Comparison of ENCODE assay signal across 8 cellular contexts in the genomic region with DNA sequence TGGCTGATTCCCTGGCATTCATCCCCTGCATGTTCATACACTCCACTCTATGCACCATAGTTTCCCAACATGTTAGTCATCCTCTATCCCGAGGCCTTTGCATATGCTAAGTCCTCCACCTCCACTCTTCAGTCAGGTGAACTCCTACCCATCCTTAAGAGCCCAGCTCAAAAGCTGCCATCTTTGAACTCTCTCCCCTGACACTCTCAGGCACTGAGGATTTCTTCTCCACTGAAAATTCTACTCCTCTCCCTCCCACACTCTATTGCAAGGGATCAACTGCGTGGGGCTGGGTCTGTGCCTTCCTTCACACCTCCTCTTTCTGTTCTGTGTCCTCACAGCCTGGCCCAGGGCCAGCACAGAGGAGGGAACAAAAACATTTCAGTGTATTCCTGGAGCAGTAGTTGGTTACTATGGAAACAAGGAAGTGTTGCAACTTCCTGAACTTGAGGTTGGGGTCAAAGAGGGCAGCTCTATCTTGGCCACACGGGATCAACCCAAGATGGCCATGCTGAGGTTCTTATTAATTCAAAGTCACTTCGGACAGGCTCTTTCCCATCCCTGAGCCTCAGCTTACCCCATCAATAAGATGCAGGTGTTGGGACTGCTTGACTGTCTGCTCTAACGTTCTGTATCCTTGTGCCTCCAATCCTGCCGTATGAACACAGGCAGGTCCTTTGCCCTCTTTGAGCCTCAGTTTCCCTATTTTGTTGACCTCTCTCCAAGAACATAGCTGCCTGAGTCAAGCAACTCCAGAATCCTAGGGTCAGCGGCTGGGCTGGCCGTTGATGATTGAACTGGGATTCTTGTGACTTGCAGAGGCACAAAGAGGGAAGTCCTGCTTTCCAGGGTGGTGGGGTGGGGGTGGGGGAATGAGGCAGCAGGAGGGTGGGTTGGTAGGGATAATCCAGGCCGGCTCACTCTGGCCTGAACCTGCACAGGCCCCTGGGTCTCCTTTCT. TPM values are rescaled to one million over a fixed set of nuclear protein-coding genes. Genes with fewer than 3 reads are reported as not detected.
A peak's percentile ranks its signal among the peaks of the same experiment; 100 is the strongest.
DNase-seq lines count a peak whose midpoint lies in the region; ATAC-seq, FAIRE-seq and TF ChIP-seq lines count a peak whose summit lies in the region.

No MANE protein-coding gene starts in this region.

- no peak for TF ChIP-seq CTCF in heart right ventricle (IDR thresholded peaks at IDR 0.05)

- H3K27ac ChIP-seq in adipose tissue (ENCODE audit: low read depth, low read length) (peak overlapping the region; percentile 74), heart right ventricle (peak overlapping the region; percentile 48 to 89 (median 73))

- no peak for FAIRE-seq in HTR-8/SVneo (lab: Jason Lieb, UNC)

- DNase-seq in GM04503 (ENCODE audit: low read depth) = peak; percentile 84
- DNase-seq in M059J (ENCODE audit: low read depth) = peak; percentile 98
- peak; percentile 93 to 94 for DNase-seq in heart right ventricle
- DNase-seq in pulmonary artery endothelial cell (ENCODE audit: low read depth, low spot score) = peak; percentile 94
- DNase-seq in cerebellar nuclear complex (lab: John Stamatoyannopoulos, UW) = no peak
- no peak for DNase-seq in HTR-8/SVneo (ENCODE audit: insufficient read length, low spot score)

- H3K27me3 ChIP-seq in heart right ventricle = no peaks in the 10 kb centered on the region

- peak; percentile 45 to 86 (median 74) for ATAC-seq in heart right ventricle
- no peak for ATAC-seq in HG03039 (IDR thresholded peaks at IDR 0.05; ENCODE audit: unreplicated experiment)

- peaks cover 0 to 7% (median 0%) of the 10 kb centered on the region in 9 donors for H3K36me3 ChIP-seq in heart right ventricle

- no peaks in the 10 kb centered on the region for H3K9me3 ChIP-seq in heart right ventricle

- H3K4me1 ChIP-seq in heart right ventricle = peaks cover 77 to 100% (median 99%) of the 10 kb centered on the region in 9 donors

- peak overlapping the region in 1 of 10 donors; percentile 16 for H3K4me3 ChIP-seq in heart right ventricle

- WGBS in adipose tissue, 3 donors = 16 to 40% (median 22%) methylated on average over 9 of the region's 9 CpGs
- 22 to 23% methylated on average over 9 of the region's 9 CpGs for WGBS in heart right ventricle, 2 donors

- intact Hi-C loops in heart right ventricle (cut with DNase I) = loop anchor here in 2 of 10 donors (5.0 kb wide), 2 partner anchors 53 to 58 kb away; no protein-coding TSS in a partner anchor

RNA-seq across cellular contexts. Expression of gene ZMIZ1, which starts 15.5 kb away (rescaled TPM):
- 21.9 and 47.2 TPM in 2 replicates for total RNA-seq in M059J (2014; rRNA removed; shearing (Covaris generic))
- polyA plus RNA-seq in adipose tissue (10 to 100 TPM; 17.4 to 37.1 (median 26.1) TPM), heart right ventricle (10 to 100 TPM; 24.2 to 26.8 TPM)
- total RNA-seq in heart right ventricle (10 to 100 TPM; 40.4 to 61.5 (median 50.8) TPM), pulmonary artery endothelial cell (7.7 and 9.3 TPM in 2 replicates)

Comparison
In these comparisons a context has a peak if more than half of its experiments do, and no peak if none do; other contexts are left out.
1. DNase-seq: peak in GM04503 (single experiment), M059J (single experiment), heart right ventricle (2 of 2) and pulmonary artery endothelial cell (single experiment); none in cerebellar nuclear complex (0 of 2) and HTR-8/SVneo (single experiment).